Comparison of ENCODE assay signal across 14 cellular contexts in the genomic region with DNA sequence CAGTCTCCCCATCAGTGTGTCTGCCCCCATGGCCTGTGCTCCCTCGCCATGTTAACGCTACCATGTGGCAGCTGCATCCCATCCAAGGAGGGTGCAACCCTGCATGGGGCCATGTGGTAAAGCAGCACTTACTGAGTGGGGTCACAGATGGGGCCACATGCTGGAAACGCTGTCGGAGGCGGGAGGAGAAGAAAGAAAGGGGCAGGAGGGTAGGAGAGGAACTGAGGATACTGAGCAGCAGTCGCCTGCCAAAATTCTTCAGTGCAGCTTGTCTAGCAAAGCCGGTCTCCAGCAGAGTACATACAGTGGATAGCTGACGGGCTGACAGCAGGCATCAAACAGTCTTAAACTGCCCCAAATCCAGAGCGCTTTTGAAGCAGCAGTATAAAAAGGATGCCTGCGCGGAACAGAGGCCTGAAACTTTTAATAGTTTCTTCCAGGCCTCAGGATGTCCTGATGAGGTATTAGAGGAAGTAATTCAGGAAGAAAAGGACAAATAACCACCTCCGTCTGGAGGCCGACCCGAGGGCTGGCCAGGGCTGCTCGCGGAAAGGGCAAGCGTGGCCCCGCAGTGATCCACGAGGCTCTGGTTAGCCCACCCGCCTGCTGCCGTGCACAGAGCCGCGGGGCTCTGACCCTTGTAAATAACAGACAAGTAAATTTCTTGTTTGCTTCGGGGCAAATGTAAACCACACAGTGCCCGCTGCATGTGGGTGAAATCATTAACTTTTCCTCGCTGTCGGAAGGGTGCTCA.
DNase-seq lines count a peak whose midpoint lies in the region; ATAC-seq and TF ChIP-seq lines count a peak whose summit lies in the region.
"Had no signal": no experiment of that assay in that cellular context is flagged by ENCODE, and none has a peak within 500 bp of the region (broad histone marks: within the 10 kb centered on the region; RNA-seq: fewer than 3 reads in every experiment).

No MANE protein-coding gene starts in this region.

- H2AFZ ChIP-seq in Karpas-422 (ENCODE audit: low read length) = no peak overlapping the region
- no peak overlapping the region for H2AFZ ChIP-seq in trophoblast cell (ENCODE audit: insufficient read depth, low read length, poor library complexity)

- WGBS in trophoblast cell (ENCODE audit: extremely low coverage, insufficient coverage, insufficient read length) = no CpG with 5 or more reads among the region's 27 CpGs

- H3K79me2 ChIP-seq in Karpas-422 (ENCODE audit: low read length) (peaks cover 12% of the 10 kb centered on the region), trophoblast cell (ENCODE audit: control insufficient read depth, insufficient read depth, low read length, poor library complexity) (no peaks in the 10 kb centered on the region)

- peaks cover 7% of the 10 kb centered on the region for H3K9me3 Mint-ChIP-seq in activated CD4-positive, alpha-beta T cell treated with anti-CD3 and anti-CD28 coated beads for 36 hours (ENCODE audit: low read depth)

- H3K4me1 ChIP-seq in Karpas-422 (ENCODE audit: low read length) (peaks cover 45% of the 10 kb centered on the region), trophoblast cell (ENCODE audit: control insufficient read depth in 1 of 2, insufficient read depth in 2 of 2, low read length in 2 of 2) (peaks cover 3 to 6% of the 10 kb centered on the region in 2 experiments), BE2C (peaks cover 56% of the 10 kb centered on the region)

- no peaks in the 10 kb centered on the region for H3K27me3 Mint-ChIP-seq in activated CD4-positive, alpha-beta T cell treated with anti-CD3 and anti-CD28 coated beads for 36 hours

- no peak overlapping the region for H2BK5ac ChIP-seq in trophoblast cell (ENCODE audit: low read depth, low read length, poor library complexity)

- intact Hi-C loops in activated CD4-positive, alpha-beta T cell treated with anti-CD3 and anti-CD28 coated beads for 36 hours (cut with DNase I, micrococcal nuclease) = loop anchor here (2.0 to 5.0 kb wide), 2 partner anchors 151 kb away; a partner anchor contains a TSS
- intact Hi-C loops in dorsolateral prefrontal cortex (cut with DNase I) = loop anchor here in 1 of 2 donors (5.0 to 10.0 kb wide), 3 partner anchors 151 to 461 kb away; a partner anchor contains a TSS

- no peaks in the 10 kb centered on the region for H3K79me1 ChIP-seq in trophoblast cell (ENCODE audit: low read length)

- H4K91ac ChIP-seq in trophoblast cell (ENCODE audit: low read depth, low read length) = peak overlapping the region; percentile 1

- no peak overlapping the region for H2BK120ac ChIP-seq in trophoblast cell (ENCODE audit: insufficient read depth, low read length, poor library complexity)

- H3K4me2 ChIP-seq in Karpas-422 (ENCODE audit: low read depth, low read length, poor library complexity, severe bottlenecking) = no peak overlapping the region
- no peak overlapping the region for H3K4me2 ChIP-seq in trophoblast cell (ENCODE audit: low read length)

- H3K9ac ChIP-seq in Karpas-422 (ENCODE audit: low read length) (no peak overlapping the region), trophoblast cell (ENCODE audit: low read length) (no peak overlapping the region)

- no peak overlapping the region for H4K12ac ChIP-seq in trophoblast cell (ENCODE audit: low read depth, low read length)

- POLR2A ChIA-PET in activated CD4-positive, alpha-beta T cell treated with anti-CD3 and anti-CD28 coated beads for 36 hours (lab: Charles Lee) = no interaction called here

- H3K27ac ChIP-seq in Karpas-422 (ENCODE audit: low read length) (0 out of 2 replicates have a peak overlapping the region, but pooled peaks have one; percentile 2), dorsolateral prefrontal cortex (peak overlapping the region in 37 of 59 donors; percentile 4 to 82 (median 46)), trophoblast cell (ENCODE audit: low read depth, low read length) (no peak overlapping the region)
- H3K27ac ChIP-seq: pancreas had no signal

- no peak for TF ChIP-seq CTCF in dorsolateral prefrontal cortex (IDR thresholded peaks at IDR 0.05 in 54 of 56, conservative IDR thresholded peaks at IDR 0.05 in 2 of 56; ENCODE audit: low read depth in 1 of 56, partially characterized antibody in 56 of 56)
- TF ChIP-seq CTCF in BE2C (IDR thresholded peaks at IDR 0.05; ENCODE audit: low read depth, low read length) = no peak

- H3K4ac ChIP-seq in trophoblast cell (ENCODE audit: low read depth, low read length) = no peak overlapping the region

- peak overlapping the region; percentile 13 for H3K27ac Mint-ChIP-seq in activated CD4-positive, alpha-beta T cell treated with anti-CD3 and anti-CD28 coated beads for 36 hours

- H4K20me1 ChIP-seq in Karpas-422 (ENCODE audit: insufficient read depth, low read depth, low read length) = no peaks in the 10 kb centered on the region

- no peaks in the 10 kb centered on the region for H3K9me3 ChIP-seq in Karpas-422 (ENCODE audit: low read length)
- H3K9me3 ChIP-seq in trophoblast cell (ENCODE audit: insufficient read depth, low read depth, low read length) = no peaks in the 10 kb centered on the region
- H3K9me3 ChIP-seq in BE2C = no peaks in the 10 kb centered on the region
- H3K9me3 ChIP-seq: pancreas had no signal

- ATAC-seq in activated CD4-positive, alpha-beta T cell treated with anti-CD3 and anti-CD28 coated beads for 36 hours = no peak
- ATAC-seq: pancreas had no signal

- H3K14ac ChIP-seq in trophoblast cell (ENCODE audit: low read length) = peak overlapping the region; percentile 33

- no peak overlapping the region for H3K4me3 Mint-ChIP-seq in activated CD4-positive, alpha-beta T cell treated with anti-CD3 and anti-CD28 coated beads for 36 hours

- peak overlapping the region; percentile 26 for H3K18ac ChIP-seq in trophoblast cell (ENCODE audit: low read length)

- H3K9me2 ChIP-seq in Karpas-422 (replicated peaks; ENCODE audit: insufficient read depth, low read length) = no peaks in the 10 kb centered on the region

- CTCF ChIA-PET in activated CD4-positive, alpha-beta T cell treated with anti-CD3 and anti-CD28 coated beads for 36 hours (lab: Charles Lee) = interaction anchor here (0.6 to 1.8 kb wide), 3 partner anchors 19 to 73 kb away, joined by 5 read pairs; no protein-coding TSS in a partner anchor

- H3K23ac ChIP-seq in trophoblast cell (ENCODE audit: low read length) = no peak overlapping the region

- H3K4me1 Mint-ChIP-seq in activated CD4-positive, alpha-beta T cell treated with anti-CD3 and anti-CD28 coated beads for 36 hours = peaks cover 36% of the 10 kb centered on the region

- peak overlapping the region; percentile 1 for H4K8ac ChIP-seq in trophoblast cell (ENCODE audit: low read depth, low read length)

- peak overlapping the region; percentile 63 for H2BK12ac ChIP-seq in trophoblast cell (ENCODE audit: low read length)

- DNase-seq in activated CD4-positive, alpha-beta T cell treated with anti-CD3 and anti-CD28 coated beads for 36 hours = no peak
- DNase-seq in activated CD4-positive, alpha-beta T cell treated with anti-CD3 and anti-CD28 coated beads, Interleukin-2, amount 50 U/mL, for 1 hour = no peak
- DNase-seq in Karpas-422 = no peak
- DNase-seq in dorsolateral prefrontal cortex = peak in 1 of 10 donors; percentile 27
- no peak for DNase-seq in trophoblast cell
- no peak for DNase-seq in AG08396 (ENCODE audit: low spot score)
- DNase-seq in BE2C = no peak
- DNase-seq in T-helper 2 cell = no peak
- DNase-seq: 8988T; central memory CD4-positive, alpha-beta T cell; erythroblast; NCI-H345; small intestine had no signal

- peaks cover 11% of the 10 kb centered on the region for H3K36me3 Mint-ChIP-seq in activated CD4-positive, alpha-beta T cell treated with anti-CD3 and anti-CD28 coated beads for 36 hours (ENCODE audit: low read depth)

- peaks cover 12% of the 10 kb centered on the region; the same call in 1 of the 2 replicates for H3K36me3 ChIP-seq in Karpas-422 (ENCODE audit: insufficient read depth, low read length)
- peaks cover 0 to 2% of the 10 kb centered on the region in 2 experiments for H3K36me3 ChIP-seq in trophoblast cell (ENCODE audit: control insufficient read depth in 1 of 2, insufficient read depth in 2 of 2, low read length in 2 of 2)
- H3K36me3 ChIP-seq in BE2C = peaks cover 5% of the 10 kb centered on the region
- H3K36me3 ChIP-seq: pancreas had no signal

- H3K4me3 ChIP-seq in Karpas-422 (ENCODE audit: low read length) (no peak overlapping the region), dorsolateral prefrontal cortex (no peak overlapping the region), trophoblast cell (ENCODE audit: low read depth, low read length) (no peak overlapping the region), BE2C (ENCODE audit: low read depth, low read length) (no peak overlapping the region)
- H3K4me3 ChIP-seq: pancreas had no signal

- H3K27me3 ChIP-seq in Karpas-422 (ENCODE audit: low read length) (no peaks in the 10 kb centered on the region), dorsolateral prefrontal cortex (no peaks in the 10 kb centered on the region), trophoblast cell (ENCODE audit: insufficient read depth, low read length) (no peaks in the 10 kb centered on the region), BE2C (no peaks in the 10 kb centered on the region)
- H3K27me3 ChIP-seq: pancreas had no signal

- H2AK5ac ChIP-seq in trophoblast cell (ENCODE audit: low read length) = peak overlapping the region; percentile 31
